In genomic region chr2:119430023-119430498, GRCh38 we compare ENCODE assay signal across 1 cellular context.
TF ChIP-seq lines count a peak whose summit lies in the region.

No MANE protein-coding gene starts in this region.

TF ChIP-seq in H1, 55 proteins besides CTCF, POLR2A, EP300 and RAD21:
- TF ChIP-seq RFX5 (IDR thresholded peaks at IDR 0.05; ENCODE audit: borderline replicate concordance, low read depth, low read length) (no peak), TBP (IDR thresholded peaks at IDR 0.05; ENCODE audit: low read depth, low read length) (no peak), JUN (IDR thresholded peaks at IDR 0.05; ENCODE audit: low read depth, low read length) (no peak), FOSL1 (IDR thresholded peaks at IDR 0.05; ENCODE audit: insufficient read depth, low read depth, low read length) (no peak), CTBP2 (IDR thresholded peaks at IDR 0.05; ENCODE audit: borderline replicate concordance, insufficient read depth, insufficient read length, low read length) (no peak), CEBPB (IDR thresholded peaks at IDR 0.05; ENCODE audit: low read depth, low read length) (no peak), SP4 (IDR thresholded peaks at IDR 0.05; ENCODE audit: low read length) (no peak), CREB1 (IDR thresholded peaks at IDR 0.05) (no peak), BRCA1 (IDR thresholded peaks at IDR 0.05; ENCODE audit: low read depth, low read length) (no peak), EGR1 (IDR thresholded peaks at IDR 0.05; ENCODE audit: borderline replicate concordance, low read depth, low read length) (no peak), KDM4A (IDR thresholded peaks at IDR 0.05; ENCODE audit: low read depth, low read length, severe bottlenecking) (no peak), JUND (IDR thresholded peaks at IDR 0.05; ENCODE audit: low read length) (no peak), ATF2 (IDR thresholded peaks at IDR 0.05; ENCODE audit: low read length) (no peak), CHD2 (IDR thresholded peaks at IDR 0.05; ENCODE audit: low read length) (no peak), RXRA (IDR thresholded peaks at IDR 0.05; ENCODE audit: insufficient read depth, low read depth, low read length) (no peak), KDM5A (IDR thresholded peaks at IDR 0.05; ENCODE audit: low read length) (no peak), KDM1A (IDR thresholded peaks at IDR 0.05; ENCODE audit: borderline replicate concordance, low read length) (no peak), MAX (IDR thresholded peaks at IDR 0.05) (no peak), GABPA (IDR thresholded peaks at IDR 0.05; ENCODE audit: borderline replicate concordance, insufficient read depth, low read length) (no peak)
